In genomic region chr16:62720651-62721050, GRCh38 we compare ENCODE assay signal across 11 cellular contexts.
"Had no signal": no experiment of that assay in that cellular context is flagged by ENCODE, and none has a peak within 500 bp of the region (broad histone marks: within the 10 kb centered on the region; RNA-seq: fewer than 3 reads in every experiment).

No MANE protein-coding gene starts in this region.

- H3K4me2 ChIP-seq: GM23338 had no signal

- H3K9ac ChIP-seq: GM23248 had no signal

- H3K9me3 ChIP-seq: HAP-1 had no signal

- H3K27ac ChIP-seq: GM23248 had no signal

- H2AFZ ChIP-seq: GM23248, GM23338 had no signal

- ATAC-seq: GM23338, HCT116 had no signal

- DNase-seq: GM23248, GOT3, H7, H9, HCEC 1CT, HFFc6 had no signal

- FAIRE-seq: H1, H54 had no signal

- H3K4me3 ChIP-seq: GM23248, GM23338, HAP-1 had no signal

- H3K36me3 ChIP-seq: HAP-1 had no signal
